26 cellular contexts compared by ENCODE assay signal in the genomic region with DNA sequence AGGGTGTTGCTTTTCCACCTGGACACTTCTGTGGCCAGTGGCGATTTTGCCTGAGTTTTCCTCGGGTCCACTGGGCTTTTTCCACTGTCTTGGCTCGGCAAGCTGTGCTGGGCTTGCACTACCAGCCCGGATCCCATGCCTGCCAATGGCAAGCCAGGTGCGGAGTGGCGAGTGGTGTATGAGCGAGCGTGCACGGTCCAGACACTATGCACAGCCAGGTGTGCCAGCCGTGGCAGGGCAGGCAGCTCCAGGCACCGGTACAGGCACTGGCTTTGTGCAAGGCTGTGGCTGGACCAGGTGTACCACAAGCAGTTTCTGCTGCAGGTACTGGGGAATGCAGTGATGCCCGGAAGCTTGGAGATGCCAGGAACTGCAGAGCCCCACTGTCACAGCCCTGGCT.
"Had no signal": no experiment of that assay in that cellular context is flagged by ENCODE, and none has a peak within 500 bp of the region (broad histone marks: within the 10 kb centered on the region; RNA-seq: fewer than 3 reads in every experiment).

No MANE protein-coding gene starts in this region.

- H3K9me3 Mint-ChIP-seq: activated B cell treated with CpG ODN at 0.5 μM for 24 hours; activated CD8-positive, alpha-beta T cell treated with anti-CD3 and anti-CD28 coated beads for 36 hours; activated naive CD4-positive, alpha-beta T cell treated with anti-CD3 and anti-CD28 coated beads, Interleukin-2, amount 10 ng/mL, durations not matched to agents 7 days and 5 days; activated T-cell treated with anti-CD3 and anti-CD28 coated beads, Interleukin-2, amount 50 U/mL, for 4 hours; activated T-helper 2 cell treated with anti-CD3 and anti-CD28 coated beads, Interferon-gamma antibody, Interleukin-2, Interleukin-4, amounts not matched to agents 10 μg/mL and 5 μg/mL and 100 μg/mL, durations not matched to agents 14 hours and 24 hours and 36 hours; central memory CD8-positive, alpha-beta T cell; dendritic cell treated with granulocyte-macrophage colony-stimulating factor and Interleukin-4, amounts not matched to agents 40 ng/mL and 50 ng/mL, for 4 days; T-helper 2 cell treated with Interferon-gamma antibody and Interleukin-4, amounts not matched to agents 5 μg/mL and 100 μg/mL, for 36 hours had no signal

- DNase-seq: activated B cell treated with CpG ODN at 0.5 μM for 24 hours; activated CD4-positive, alpha-beta T cell treated with anti-CD3 and anti-CD28 coated beads for 48 hours; activated CD4-positive, alpha-beta T cell treated with anti-CD3 and anti-CD28 coated beads, Interleukin-2, amount 50 U/mL, for 1 hour; activated CD4-positive, alpha-beta T cell treated with anti-CD3 and anti-CD28 coated beads, Interleukin-2, amount 50 U/mL, for 48 hours; activated CD8-positive, alpha-beta memory T cell treated with anti-CD3 and anti-CD28 coated beads for 24 hours; activated CD8-positive, alpha-beta T cell treated with anti-CD3 and anti-CD28 coated beads for 36 hours; activated effector memory CD4-positive, alpha-beta T cell treated with anti-CD3 and anti-CD28 coated beads, Interleukin-2, amount 50 U/mL, for 16 hours; activated naive CD4-positive, alpha-beta T cell treated with anti-CD3 and anti-CD28 coated beads, Interleukin-2, amount 10 ng/mL, durations not matched to agents 7 days and 5 days; activated T-cell treated with anti-CD3 and anti-CD28 coated beads, Interleukin-2, amount 50 U/mL, for 4 hours; amniotic stem cell; brain microvascular endothelial cell; effector memory CD4-positive, alpha-beta T cell; endodermal cell; foreskin fibroblast; heart left ventricle; T-helper 1 cell; T-helper 17 cell; T1000; WERI-Rb-1 had no signal

- H3K36me3 Mint-ChIP-seq: activated naive CD4-positive, alpha-beta T cell treated with anti-CD3 and anti-CD28 coated beads, Interleukin-2, amount 10 ng/mL, durations not matched to agents 7 days and 5 days had no signal

- H3K27me3 Mint-ChIP-seq: activated B cell treated with CpG ODN at 0.5 μM for 24 hours; activated CD8-positive, alpha-beta T cell treated with anti-CD3 and anti-CD28 coated beads for 36 hours; activated naive CD4-positive, alpha-beta T cell treated with anti-CD3 and anti-CD28 coated beads, Interleukin-2, amount 10 ng/mL, durations not matched to agents 7 days and 5 days; activated naive CD8-positive, alpha-beta T cell; central memory CD8-positive, alpha-beta T cell; dendritic cell treated with granulocyte-macrophage colony-stimulating factor and Interleukin-4, amounts not matched to agents 40 ng/mL and 50 ng/mL, for 4 days; T-helper 17 cell had no signal

- H3K27ac Mint-ChIP-seq: activated B cell treated with CpG ODN at 0.5 μM for 24 hours; activated CD8-positive, alpha-beta T cell treated with anti-CD3 and anti-CD28 coated beads for 36 hours; activated naive CD4-positive, alpha-beta T cell treated with anti-CD3 and anti-CD28 coated beads, Interleukin-2, amount 10 ng/mL, durations not matched to agents 7 days and 5 days; activated naive CD8-positive, alpha-beta T cell; activated T-helper 2 cell treated with anti-CD3 and anti-CD28 coated beads, Interferon-gamma antibody, Interleukin-2, Interleukin-4, amounts not matched to agents 10 μg/mL and 5 μg/mL and 100 μg/mL, durations not matched to agents 14 hours and 24 hours and 36 hours; dendritic cell treated with granulocyte-macrophage colony-stimulating factor and Interleukin-4, amounts not matched to agents 40 ng/mL and 50 ng/mL, for 4 days; endodermal cell; T-helper 17 cell; T-helper 2 cell treated with Interferon-gamma antibody and Interleukin-4, amounts not matched to agents 5 μg/mL and 100 μg/mL, for 36 hours had no signal

- ATAC-seq: activated CD4-positive, CD25-positive, alpha-beta regulatory T cell treated with anti-CD3 and anti-CD28 coated beads, Interleukin-2, amount 50 U/mL, for 24 hours; activated CD8-positive, alpha-beta T cell treated with anti-CD3 and anti-CD28 coated beads for 36 hours; activated T-cell treated with anti-CD3 and anti-CD28 coated beads, Interleukin-2, amount 50 U/mL, for 4 hours; esophagus mucosa; heart left ventricle; T-helper 17 cell had no signal

- H3K4me3 Mint-ChIP-seq: activated B cell treated with CpG ODN at 0.5 μM for 24 hours; activated CD8-positive, alpha-beta T cell treated with anti-CD3 and anti-CD28 coated beads for 36 hours; activated naive CD4-positive, alpha-beta T cell treated with anti-CD3 and anti-CD28 coated beads, Interleukin-2, amount 10 ng/mL, durations not matched to agents 7 days and 5 days; activated naive CD8-positive, alpha-beta T cell; activated T-cell treated with anti-CD3 and anti-CD28 coated beads, Interleukin-2, amount 50 U/mL, for 4 hours; central memory CD8-positive, alpha-beta T cell; dendritic cell treated with granulocyte-macrophage colony-stimulating factor and Interleukin-4, amounts not matched to agents 40 ng/mL and 50 ng/mL, for 4 days; endodermal cell; T-helper 17 cell; T-helper 2 cell treated with Interferon-gamma antibody and Interleukin-4, amounts not matched to agents 5 μg/mL and 100 μg/mL, for 36 hours had no signal
